Comparison of ENCODE assay signal across 11 cellular contexts in genomic region chr7:79540592-79540991, GRCh38.
"Had no signal": no experiment of that assay in that cellular context is flagged by ENCODE, and none has a peak within 500 bp of the region (broad histone marks: within the 10 kb centered on the region; RNA-seq: fewer than 3 reads in every experiment).

No MANE protein-coding gene starts in this region.

- H3K4me3 ChIP-seq: GM23248, GM23338, HAP-1 had no signal

- H3K4me2 ChIP-seq: GM23338 had no signal

- FAIRE-seq: H1, H54 had no signal

- H2AFZ ChIP-seq: GM23248, GM23338 had no signal

- H3K9me3 Mint-ChIP-seq: GM23338, H9, HFFc6 had no signal

- H3K36me3 ChIP-seq: HAP-1 had no signal

- H3K9ac ChIP-seq: GM23248 had no signal

- DNase-seq: GM23248, GOT3, H7, H9, HCEC 1CT, HFFc6 had no signal

- H3K4me1 Mint-ChIP-seq: H9 had no signal

- ATAC-seq: GM23338, HCT116 had no signal

- H3K9me3 ChIP-seq: HAP-1 had no signal

- H3K4me3 Mint-ChIP-seq: GM23338, H9, HFFc6 had no signal

- H3K27ac Mint-ChIP-seq: GM23338, H9, HFFc6 had no signal

- H3K27ac ChIP-seq: GM23248 had no signal
